In the genomic region with DNA sequence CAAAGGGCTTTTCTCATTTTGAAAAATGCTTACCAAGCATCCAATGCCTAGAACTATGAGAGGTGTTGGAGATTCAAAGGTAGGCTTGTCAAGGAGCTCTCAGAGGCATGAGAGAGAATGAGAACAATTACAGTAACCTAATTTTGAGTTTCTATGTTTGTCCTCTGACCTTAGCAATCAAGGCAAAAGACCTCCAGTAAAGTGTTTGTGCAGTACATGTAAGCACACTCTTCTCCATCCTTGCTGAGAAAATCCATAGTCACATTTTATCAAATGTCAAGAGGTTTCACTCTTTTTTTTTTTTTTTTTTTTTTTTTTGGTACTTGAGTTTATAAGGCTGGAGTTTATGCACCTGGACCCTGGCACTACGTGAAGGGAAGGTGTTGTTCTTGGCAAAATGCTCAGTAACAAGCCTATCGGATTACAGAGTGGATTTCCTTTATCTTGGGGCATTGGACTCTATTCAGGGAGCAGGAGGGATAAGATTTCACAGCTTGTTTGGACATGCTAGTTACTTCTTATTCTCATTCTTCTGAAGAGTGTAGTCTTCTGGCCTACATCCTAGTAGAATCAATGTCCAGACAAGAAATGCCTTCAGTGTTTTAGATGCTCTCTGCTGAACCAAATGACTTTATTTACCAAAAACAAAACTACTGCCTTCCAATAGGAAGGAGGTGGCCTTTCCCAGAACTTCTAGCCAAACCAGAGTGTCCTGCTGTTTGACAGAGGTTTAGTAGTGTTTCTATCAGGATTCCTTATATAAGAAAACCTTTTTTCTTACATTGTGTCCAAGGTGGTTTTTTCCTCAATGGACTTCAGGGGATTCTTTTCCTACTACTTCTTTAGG, we compare ENCODE assay signal across 17 cellular contexts. TPM values are rescaled to one million over a fixed set of nuclear protein-coding genes. Genes with fewer than 3 reads are reported as not detected.
DNase-seq lines count a peak whose midpoint lies in the region; ATAC-seq and TF ChIP-seq lines count a peak whose summit lies in the region.
"Had no signal": no experiment of that assay in that cellular context is flagged by ENCODE, and none has a peak within 500 bp of the region (broad histone marks: within the 10 kb centered on the region; RNA-seq: fewer than 3 reads in every experiment).

No MANE protein-coding gene starts in this region.

- ATAC-seq in left colon (peak; percentile 57), HG02852 (IDR thresholded peaks at IDR 0.05; ENCODE audit: unreplicated experiment) (no peak)
- ATAC-seq in activated T-cell treated with anti-CD3 and anti-CD28 coated beads, Interleukin-2, amount 50 U/mL, for 4 hours, result no peak

- no peak overlapping the region for H3K4me3 Mint-ChIP-seq in activated T-cell treated with anti-CD3 and anti-CD28 coated beads, Interleukin-2, amount 50 U/mL, for 4 hours
- H3K4me3 Mint-ChIP-seq: activated CD4-positive, alpha-beta memory T cell treated with anti-CD3 and anti-CD28 coated beads, Interleukin-2, amount 10 ng/mL, durations not matched to agents 7 days and 5 days; activated naive CD8-positive, alpha-beta T cell treated with anti-CD3 and anti-CD28 coated beads for 36 hours had no signal

- no peaks in the 10 kb centered on the region for H3K9me3 Mint-ChIP-seq in activated T-cell treated with anti-CD3 and anti-CD28 coated beads, Interleukin-2, amount 50 U/mL, for 4 hours
- H3K9me3 Mint-ChIP-seq: activated CD4-positive, alpha-beta memory T cell treated with anti-CD3 and anti-CD28 coated beads, Interleukin-2, amount 10 ng/mL, durations not matched to agents 7 days and 5 days; activated naive CD8-positive, alpha-beta T cell treated with anti-CD3 and anti-CD28 coated beads for 36 hours had no signal

- no peak overlapping the region for H3K4me3 ChIP-seq in LNCaP clone FGC (ENCODE audit: low read depth, low read length)
- H3K4me3 ChIP-seq: hepatocyte, Peyer's patch, transverse colon had no signal

- no peaks in the 10 kb centered on the region for H3K4me1 Mint-ChIP-seq in activated T-cell treated with anti-CD3 and anti-CD28 coated beads, Interleukin-2, amount 50 U/mL, for 4 hours (ENCODE audit: low read depth)
- H3K4me1 Mint-ChIP-seq: activated CD4-positive, alpha-beta memory T cell treated with anti-CD3 and anti-CD28 coated beads, Interleukin-2, amount 10 ng/mL, durations not matched to agents 7 days and 5 days; activated naive CD8-positive, alpha-beta T cell treated with anti-CD3 and anti-CD28 coated beads for 36 hours had no signal

- peak; percentile 67 for DNase-seq in DMS53 (lab: John Stamatoyannopoulos, UW)
- DNase-seq in LNCaP clone FGC (ENCODE audit: low read depth), result peak; percentile 87
- DNase-seq in NCI-H524 (lab: John Stamatoyannopoulos, UW), result peak; percentile 12 to 39
- DNase-seq in left colon, result no peak
- no peak for DNase-seq in HCEC 1CT
- DNase-seq in NCI-H1694 (lab: John Stamatoyannopoulos, UW), result no peak
- DNase-seq in activated T-cell treated with anti-CD3 and anti-CD28 coated beads, Interleukin-2, amount 50 U/mL, for 4 hours, result no peak
- DNase-seq: activated CD4-positive, alpha-beta memory T cell treated with anti-CD3 and anti-CD28 coated beads, Interleukin-2, amount 10 ng/mL, durations not matched to agents 7 days and 5 days; activated naive CD8-positive, alpha-beta T cell treated with anti-CD3 and anti-CD28 coated beads for 36 hours; activated T-cell treated with anti-CD3 and anti-CD28 coated beads, Interleukin-2, amount 50 U/mL, for 48 hours; AML-193; Calu3; occipital lobe; Peyer's patch; transverse colon had no signal

- no peaks in the 10 kb centered on the region for H3K36me3 Mint-ChIP-seq in activated T-cell treated with anti-CD3 and anti-CD28 coated beads, Interleukin-2, amount 50 U/mL, for 4 hours (ENCODE audit: insufficient read depth)
- H3K36me3 Mint-ChIP-seq: activated naive CD8-positive, alpha-beta T cell treated with anti-CD3 and anti-CD28 coated beads for 36 hours had no signal

- intact Hi-C loops in left colon (cut with DNase I, micrococcal nuclease), result no loop called here

- no peak for TF ChIP-seq CTCF in LNCaP clone FGC (IDR thresholded peaks at IDR 0.05; ENCODE audit: control insufficient read depth, extremely low read depth, insufficient read depth)

- no peaks in the 10 kb centered on the region for H3K27me3 Mint-ChIP-seq in activated T-cell treated with anti-CD3 and anti-CD28 coated beads, Interleukin-2, amount 50 U/mL, for 4 hours (ENCODE audit: low read depth)
- H3K27me3 Mint-ChIP-seq: activated CD4-positive, alpha-beta memory T cell treated with anti-CD3 and anti-CD28 coated beads, Interleukin-2, amount 10 ng/mL, durations not matched to agents 7 days and 5 days had no signal

RNA-seq across cellular contexts. Expression of gene KCNJ2, which starts 21.9 kb away (rescaled TPM):
- total RNA-seq in left colon, result 10 to 100 TPM; 17.6 to 25.8 TPM
- total RNA-seq in activated T-cell treated with anti-CD3 and anti-CD28 coated beads, Interleukin-2, amount 50 U/mL, for 4 hours, result not detected
- total RNA-seq: activated CD4-positive, alpha-beta memory T cell treated with anti-CD3 and anti-CD28 coated beads, Interleukin-2, amount 10 ng/mL, durations not matched to agents 7 days and 5 days; activated naive CD8-positive, alpha-beta T cell treated with anti-CD3 and anti-CD28 coated beads for 36 hours; Calu3 had no signal

Comparison
In these comparisons a context has a peak if more than half of its experiments do, and no peak if none do; other contexts are left out.
1. DNase-seq: peak in DMS53 (single experiment), LNCaP clone FGC (single experiment) and NCI-H524 (2 of 2); none in left colon (0 of 2), HCEC 1CT (single experiment), NCI-H1694 (single experiment) and activated T-cell treated with anti-CD3 and anti-CD28 coated beads, Interleukin-2, amount 50 U/mL, for 4 hours (single experiment).
2. RNA of gene KCNJ2, which starts 21.9 kb away (total RNA-seq): 17.6 to 25.8 TPM in left colon; not detected in activated T-cell treated with anti-CD3 and anti-CD28 coated beads, Interleukin-2, amount 50 U/mL, for 4 hours; every median in the first group is over 10 times any median in the second.